ENCODE assay signal across 13 cellular contexts in genomic region chr6:37987008-37987407, GRCh38.
A peak's percentile ranks its signal among the peaks of the same experiment; 100 is the strongest.
DNase-seq lines count a peak whose midpoint lies in the region; ATAC-seq and TF ChIP-seq lines count a peak whose summit lies in the region.
"Had no signal": no experiment of that assay in that cellular context is flagged by ENCODE, and none has a peak within 500 bp of the region (broad histone marks: within the 10 kb centered on the region; RNA-seq: fewer than 3 reads in every experiment).

No MANE protein-coding gene starts in this region.

- intact Hi-C loops in aorta (cut with DNase I), result no loop called here

- H3K27ac ChIP-seq in aorta (ENCODE audit: low read depth in 1 of 2, low read length in 2 of 2), result no peak overlapping the region
- H3K27ac ChIP-seq: BLaER1, lower lobe of right lung, psoas muscle had no signal

- 65 to 76% methylated on average over 1 of the region's 1 CpG for whole genome bisulfite sequencing in aorta, 2 donors

- H3K4me1 ChIP-seq in aorta (ENCODE audit: control insufficient read depth in 1 of 2, insufficient read depth in 2 of 2, low read length in 2 of 2), result peaks cover 7 to 16% of the 10 kb centered on the region in 2 donors

- TF ChIP-seq CTCF in fibroblast of villous mesenchyme (IDR thresholded peaks at IDR 0.05; ENCODE audit: insufficient read depth, low read depth, low read length), result no peak

- peaks cover 3% of the 10 kb centered on the region for H3K36me3 Mint-ChIP-seq in activated T-cell treated with anti-CD3 and anti-CD28 coated beads, Interleukin-2, amount 50 U/mL, for 24 hours (ENCODE audit: low read depth)
- peaks cover 3% of the 10 kb centered on the region for H3K36me3 Mint-ChIP-seq in activated T-cell treated with anti-CD3 and anti-CD28 coated beads, Interleukin-2, amount 50 U/mL, for 4 hours (ENCODE audit: insufficient read depth)

- no peaks in the 10 kb centered on the region for H3K27me3 ChIP-seq in aorta (ENCODE audit: control insufficient read depth in 1 of 2, insufficient read depth in 2 of 2, low read length in 1 of 2)
- H3K27me3 ChIP-seq: BLaER1 had no signal

- no peak for DNase-seq in activated T-cell treated with anti-CD3 and anti-CD28 coated beads, Interleukin-2, amount 50 U/mL, for 24 hours
- no peak for DNase-seq in activated T-cell treated with anti-CD3 and anti-CD28 coated beads, Interleukin-2, amount 50 U/mL, for 1 hour
- DNase-seq in activated T-cell treated with anti-CD3 and anti-CD28 coated beads, Interleukin-2, amount 50 U/mL, for 4 hours, result no peak
- DNase-seq in fibroblast of villous mesenchyme (ENCODE audit: low read depth) (peak; percentile 23), aorta (no peak), cortex of kidney (lab: John Stamatoyannopoulos, UW) (no peak)
- DNase-seq in stimulated activated naive CD8-positive, alpha-beta T cell treated with anti-CD3 and anti-CD28 coated beads, Interleukin-15, amount 100 ng/mL, for 72 hours, result peak in 1 of 2 donors; percentile 30
- DNase-seq: lower lobe of right lung, NCI-H510A treated with DMSO at 0.1 percent for 48 hours, psoas muscle, SHP77 had no signal

- no peaks in the 10 kb centered on the region for H3K36me3 ChIP-seq in aorta (ENCODE audit: control insufficient read depth in 1 of 2, insufficient read depth in 2 of 2, low read length in 1 of 2)
- H3K36me3 ChIP-seq: BLaER1, lower lobe of right lung had no signal

- no peaks in the 10 kb centered on the region for H3K9me3 Mint-ChIP-seq in activated T-cell treated with anti-CD3 and anti-CD28 coated beads, Interleukin-2, amount 50 U/mL, for 24 hours
- no peaks in the 10 kb centered on the region for H3K9me3 Mint-ChIP-seq in activated T-cell treated with anti-CD3 and anti-CD28 coated beads, Interleukin-2, amount 50 U/mL, for 4 hours
- no peaks in the 10 kb centered on the region for H3K9me3 Mint-ChIP-seq in stimulated activated naive CD8-positive, alpha-beta T cell treated with anti-CD3 and anti-CD28 coated beads, Interleukin-15, amount 100 ng/mL, for 72 hours

- peak overlapping the region; percentile 82 for H3K27ac Mint-ChIP-seq in activated T-cell treated with anti-CD3 and anti-CD28 coated beads, Interleukin-2, amount 50 U/mL, for 24 hours
- peak overlapping the region in 1 of 2 donors; percentile 47 for H3K27ac Mint-ChIP-seq in stimulated activated naive CD8-positive, alpha-beta T cell treated with anti-CD3 and anti-CD28 coated beads, Interleukin-15, amount 100 ng/mL, for 72 hours

- H3K4me3 ChIP-seq in fibroblast of villous mesenchyme (ENCODE audit: low read depth, low read length), result no peak overlapping the region
- no peak overlapping the region for H3K4me3 ChIP-seq in aorta (ENCODE audit: low read length in 2 of 2)
- H3K4me3 ChIP-seq: BLaER1, lower lobe of right lung, psoas muscle had no signal

- peak overlapping the region; percentile 3 for H3K4me3 Mint-ChIP-seq in activated T-cell treated with anti-CD3 and anti-CD28 coated beads, Interleukin-2, amount 50 U/mL, for 24 hours
- no peak overlapping the region for H3K4me3 Mint-ChIP-seq in activated T-cell treated with anti-CD3 and anti-CD28 coated beads, Interleukin-2, amount 50 U/mL, for 4 hours
- H3K4me3 Mint-ChIP-seq in stimulated activated naive CD8-positive, alpha-beta T cell treated with anti-CD3 and anti-CD28 coated beads, Interleukin-15, amount 100 ng/mL, for 72 hours, result peak overlapping the region in 1 of 2 donors; percentile 41

- ATAC-seq in activated T-cell treated with anti-CD3 and anti-CD28 coated beads, Interleukin-2, amount 50 U/mL, for 4 hours, result peak; percentile 51 to 74
- ATAC-seq in stimulated activated naive CD8-positive, alpha-beta T cell treated with anti-CD3 and anti-CD28 coated beads, Interleukin-15, amount 100 ng/mL, for 72 hours, result peak; percentile 73
- ATAC-seq in aorta (ENCODE audit: low FRiP score) (no peak), GM18870 (IDR thresholded peaks at IDR 0.05; ENCODE audit: unreplicated experiment) (no peak)
- ATAC-seq: lower lobe of right lung, psoas muscle had no signal

- H3K4me1 Mint-ChIP-seq in activated T-cell treated with anti-CD3 and anti-CD28 coated beads, Interleukin-2, amount 50 U/mL, for 24 hours (ENCODE audit: low read depth), result peaks cover 72% of the 10 kb centered on the region
- H3K4me1 Mint-ChIP-seq in activated T-cell treated with anti-CD3 and anti-CD28 coated beads, Interleukin-2, amount 50 U/mL, for 4 hours (ENCODE audit: low read depth), result peaks cover 61% of the 10 kb centered on the region
- peaks cover 71% of the 10 kb centered on the region for H3K4me1 Mint-ChIP-seq in stimulated activated naive CD8-positive, alpha-beta T cell treated with anti-CD3 and anti-CD28 coated beads, Interleukin-15, amount 100 ng/mL, for 72 hours

- no peaks in the 10 kb centered on the region for H3K9me3 ChIP-seq in aorta (ENCODE audit: control insufficient read depth, low read length)
- H3K9me3 ChIP-seq: BLaER1, lower lobe of right lung, psoas muscle had no signal

- H3K27me3 Mint-ChIP-seq in activated T-cell treated with anti-CD3 and anti-CD28 coated beads, Interleukin-2, amount 50 U/mL, for 24 hours, result no peaks in the 10 kb centered on the region
- no peaks in the 10 kb centered on the region for H3K27me3 Mint-ChIP-seq in activated T-cell treated with anti-CD3 and anti-CD28 coated beads, Interleukin-2, amount 50 U/mL, for 4 hours (ENCODE audit: low read depth)
- no peaks in the 10 kb centered on the region for H3K27me3 Mint-ChIP-seq in stimulated activated naive CD8-positive, alpha-beta T cell treated with anti-CD3 and anti-CD28 coated beads, Interleukin-15, amount 100 ng/mL, for 72 hours

Comparison
In these comparisons a context has a peak if more than half of its experiments do, and no peak if none do; other contexts are left out.
1. ATAC-seq: peak in activated T-cell treated with anti-CD3 and anti-CD28 coated beads, Interleukin-2, amount 50 U/mL, for 4 hours (2 of 2) and stimulated activated naive CD8-positive, alpha-beta T cell treated with anti-CD3 and anti-CD28 coated beads, Interleukin-15, amount 100 ng/mL, for 72 hours (single experiment); none in aorta (single experiment) and GM18870 (single experiment).